ENCODE assay signal across 11 cellular contexts in the genomic region with DNA sequence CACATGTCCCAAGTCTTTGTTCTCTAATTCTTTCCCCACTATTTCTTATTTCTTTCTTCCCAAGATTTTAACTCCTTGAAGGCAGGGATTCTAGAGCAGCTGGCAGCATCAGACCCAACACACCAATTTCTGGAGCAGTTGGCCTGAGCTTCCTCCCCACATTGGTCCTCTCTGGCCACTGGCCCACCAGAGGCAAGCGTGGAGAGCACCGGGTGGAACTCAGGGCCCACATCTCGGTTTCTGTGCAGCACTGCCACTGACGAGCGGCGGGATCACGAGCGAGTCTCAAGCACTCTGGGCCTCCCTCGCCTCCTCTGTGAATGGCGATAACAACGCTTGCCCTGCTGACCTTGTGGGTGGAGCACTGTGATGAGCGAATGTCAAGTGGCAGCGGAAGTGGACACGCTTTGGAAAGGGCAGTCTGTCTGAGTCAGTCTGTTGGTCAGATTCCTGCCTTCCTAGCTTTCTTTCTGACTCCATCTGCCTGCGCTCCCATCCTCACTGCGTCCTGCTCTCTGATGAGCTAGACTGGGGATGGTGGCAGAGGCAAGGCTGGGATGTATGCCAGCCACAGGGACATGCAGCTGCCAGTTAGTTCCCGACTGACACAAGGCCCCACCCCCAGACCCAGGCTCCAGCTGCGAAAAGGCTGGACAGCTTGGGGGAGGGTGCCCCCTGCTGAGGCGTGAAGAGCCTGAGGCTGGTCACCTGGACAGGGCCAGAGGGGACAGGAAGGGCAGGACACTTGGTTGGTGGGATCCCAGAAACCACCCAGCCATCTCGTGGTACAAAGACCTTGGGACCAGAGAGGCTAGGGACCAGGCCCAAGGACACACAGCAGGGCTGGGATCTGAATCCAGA. TPM values are rescaled to one million over a fixed set of nuclear protein-coding genes. Genes with fewer than 3 reads are reported as not detected.
DNase-seq lines count a peak whose midpoint lies in the region; ATAC-seq and TF ChIP-seq lines count a peak whose summit lies in the region.
"Had no signal": no experiment of that assay in that cellular context is flagged by ENCODE, and none has a peak within 500 bp of the region (broad histone marks: within the 10 kb centered on the region; RNA-seq: fewer than 3 reads in every experiment).

No MANE protein-coding gene starts in this region.

- H3K9me3 ChIP-seq in HEK293 (ENCODE audit: control insufficient read depth, insufficient read depth, low read depth, low read length) (no peaks in the 10 kb centered on the region), H9 (ENCODE audit: control insufficient read depth, low read depth, low read length) (no peaks in the 10 kb centered on the region)
- H3K9me3 ChIP-seq: neutrophil had no signal

- no peaks in the 10 kb centered on the region for H4K20me1 ChIP-seq in H9 (ENCODE audit: control insufficient read depth, insufficient read depth, insufficient read length)

- no peak overlapping the region for H2AFZ ChIP-seq in H9 (ENCODE audit: low read length)

- H4K91ac ChIP-seq in H9 (ENCODE audit: insufficient read length, low read depth, low read length) = no peak overlapping the region

- H3K4ac ChIP-seq in H9 (ENCODE audit: low read depth, low read length) = no peak overlapping the region

- H3K27me3 Mint-ChIP-seq in H9 (ENCODE audit: low read depth) (peaks cover 1% of the 10 kb centered on the region), T-cell (no peaks in the 10 kb centered on the region)
- H3K27me3 Mint-ChIP-seq: CD4-positive, alpha-beta T cell had no signal

- no peak overlapping the region for H3K18ac ChIP-seq in H9 (ENCODE audit: insufficient read length, low read depth, low read length)

- POLR2A ChIA-PET in HEK293 (lab: Yijun Ruan, JAX) = no interaction called here
- POLR2A ChIA-PET in T-cell (lab: Charles Lee) = no interaction called here

- H2BK5ac ChIP-seq in H9 (ENCODE audit: insufficient read length, low read length) = no peak overlapping the region

- H3K14ac ChIP-seq in H9 (ENCODE audit: insufficient read depth, low read length) = no peak overlapping the region; the same call in 1 of the 2 replicates

- H3K36me3 ChIP-seq in HEK293 (ENCODE audit: control insufficient read depth in 2 of 2, insufficient read depth in 1 of 2, low read length in 2 of 2) = no peaks in the 10 kb centered on the region
- H3K36me3 ChIP-seq: neutrophil had no signal

- in situ Hi-C loops in ACHN (cut with HindIII; ENCODE audit: low pct_ligation_motif_present, low pct_unique_long_range_greater_than_20kb, low sequenced_read_pairs) = no loop called here

- H2BK120ac ChIP-seq in H9 (ENCODE audit: low read depth, low read length, poor library complexity, severe bottlenecking) = no peak overlapping the region

- H4K8ac ChIP-seq in H9 (replicated peaks; ENCODE audit: insufficient read length, low read depth, low read length) = no peak overlapping the region

- no peak overlapping the region for H3K4me3 ChIP-seq in HEK293 (ENCODE audit: low read depth, low read length)

- WGBS in H9 (ENCODE audit: extremely low coverage, insufficient read length, low lambda C conversion rate) = no CpG with 5 or more reads among the region's 20 CpGs

- H3K4me3 Mint-ChIP-seq in H9 (no peak overlapping the region), T-cell (no peak overlapping the region)
- H3K4me3 Mint-ChIP-seq: CD4-positive, alpha-beta T cell had no signal

- no peak overlapping the region for H2BK20ac ChIP-seq in H9 (ENCODE audit: low read depth, low read length, poor library complexity, severe bottlenecking)

- H3K9me3 Mint-ChIP-seq in H9 (no peaks in the 10 kb centered on the region; a peak in 2 of 5 replicates), T-cell (peaks cover 0 to 2% (median 0%) of the 10 kb centered on the region in 3 donors)
- H3K9me3 Mint-ChIP-seq: CD4-positive, alpha-beta T cell had no signal

- no peak overlapping the region for H4K5ac ChIP-seq in H9 (ENCODE audit: insufficient read length, low read depth, low read length)

- H3K79me2 ChIP-seq in H9 (ENCODE audit: insufficient read depth, low read length) = no peaks in the 10 kb centered on the region

- H3K4me1 ChIP-seq in HEK293 (ENCODE audit: control insufficient read depth, insufficient read depth, low read length) = no peaks in the 10 kb centered on the region
- no peaks in the 10 kb centered on the region; the same call in 1 of the 2 replicates for H3K4me1 ChIP-seq in H9 (ENCODE audit: insufficient read depth, low read length)

- peak; percentile 69 for ATAC-seq in left ventricle myocardium superior
- ATAC-seq in T-cell (replicated peaks in 1 of 4) = no peak

- DNase-seq in ACHN (peak; percentile 12), RPMI7951 (ENCODE audit: low read depth) (peak; percentile 94), left ventricle myocardium superior (peak; percentile 45), H9 (no peak), T-cell (no peak)
- DNase-seq in activated naive CD4-positive, alpha-beta T cell (lab: John Stamatoyannopoulos, UW) = no peak
- DNase-seq in activated CD8-positive, alpha-beta memory T cell treated with anti-CD3 and anti-CD28 coated beads for 24 hours = no peak
- DNase-seq: activated naive CD4-positive, alpha-beta T cell treated with anti-CD3 and anti-CD28 coated beads, Interleukin-2, amount 50 U/mL, for 16 hours; CD4-positive, alpha-beta T cell had no signal

- H3T11ph ChIP-seq in H9 (ENCODE audit: low read length) = no peak overlapping the region

- TF ChIP-seq CTCF in HEK293 (tag by site-specific recombination; IDR thresholded peaks at IDR 0.05) = 0 out of 2 replicates have a peak, but pooled peaks have one; percentile 7
- no peak for TF ChIP-seq CTCF in H9 (conservative IDR thresholded peaks at IDR 0.05)

- peaks cover 18 to 28% of the 10 kb centered on the region in 2 experiments for H3K4me1 Mint-ChIP-seq in H9
- no peaks in the 10 kb centered on the region for H3K4me1 Mint-ChIP-seq in T-cell

- no peaks in the 10 kb centered on the region for H3K27me3 ChIP-seq in H9 (ENCODE audit: insufficient read depth, low read length)
- H3K27me3 ChIP-seq: neutrophil had no signal

- intact Hi-C loops in left ventricle myocardium superior (cut with micrococcal nuclease) = no loop called here

- CTCF ChIA-PET in HEK293 (lab: Yijun Ruan, JAX) (interaction anchor here (0.5 to 3.1 kb wide), 5 partner anchors 49 to 328 kb away, joined by 3 to 16 read pairs (median 3); partner anchors contain the start of gene ANKS1A), T-cell (lab: Charles Lee) (no interaction called here)

- H2AK5ac ChIP-seq in H9 (ENCODE audit: insufficient read length, low read length) = no peak overlapping the region

- H3K23me2 ChIP-seq in H9 (ENCODE audit: insufficient read length, low read depth, low read length, poor library complexity, severe bottlenecking) = no peaks in the 10 kb centered on the region

- no peak overlapping the region for H3K23ac ChIP-seq in H9 (ENCODE audit: insufficient read length, low read depth, low read length)

- no peak overlapping the region for H2BK12ac ChIP-seq in H9 (ENCODE audit: insufficient read length, low read depth, low read length)

- H3K4me2 ChIP-seq in H9 (ENCODE audit: insufficient read depth, insufficient read length, low read length) = no peak overlapping the region

- H3K9ac ChIP-seq in H9 (ENCODE audit: extremely low read depth, insufficient read length, low read length) = no peak overlapping the region

- H3K27ac ChIP-seq in HEK293 (ENCODE audit: extremely low read depth, low read depth, low read length) (no peak overlapping the region), H9 (ENCODE audit: insufficient read length, low read depth, low read length) (no peak overlapping the region)
- H3K27ac ChIP-seq: neutrophil had no signal

- peak overlapping the region in 1 of 3 experiments; percentile 69; a peak in 4 of 7 replicates for H3K27ac Mint-ChIP-seq in H9
- H3K27ac Mint-ChIP-seq in T-cell = no peak overlapping the region
- H3K27ac Mint-ChIP-seq: CD4-positive, alpha-beta T cell had no signal

- no peak overlapping the region for H2BK15ac ChIP-seq in H9 (ENCODE audit: low read depth, low read length)

- H3K56ac ChIP-seq in H9 (ENCODE audit: insufficient read length, low read depth, low read length) = no peak overlapping the region

- H3K79me1 ChIP-seq in H9 (ENCODE audit: insufficient read depth, low read depth, low read length, poor library complexity, severe bottlenecking) = no peaks in the 10 kb centered on the region

- H3K36me3 Mint-ChIP-seq in H9 (ENCODE audit: insufficient read depth in 1 of 3, low read depth in 3 of 3) (no peaks in the 10 kb centered on the region), T-cell (no peaks in the 10 kb centered on the region)

TF ChIP-seq in HEK293, 187 proteins besides CTCF, POLR2A, EP300 and RAD21 (continues in another document):
- TF ChIP-seq ZNF768 (tag by site-specific recombination; IDR thresholded peaks at IDR 0.05) (peak; percentile 71; the same call in 1 of the 2 replicates), KLF9 (tag by site-specific recombination; IDR thresholded peaks at IDR 0.05; ENCODE audit: low read depth) (no peak), ZIC2 (tag by site-specific recombination; IDR thresholded peaks at IDR 0.05) (peak; percentile 9; the same call in 1 of the 2 replicates), HOXC10 (CRISPR knock-in tag; IDR thresholded peaks at IDR 0.05) (no peak), ZFHX2 (tag by site-specific recombination; conservative IDR thresholded peaks at IDR 0.05) (no peak), YY1 (tag by site-specific recombination; IDR thresholded peaks at IDR 0.05) (no peak)
- TF ChIP-seq, protein P1, sequence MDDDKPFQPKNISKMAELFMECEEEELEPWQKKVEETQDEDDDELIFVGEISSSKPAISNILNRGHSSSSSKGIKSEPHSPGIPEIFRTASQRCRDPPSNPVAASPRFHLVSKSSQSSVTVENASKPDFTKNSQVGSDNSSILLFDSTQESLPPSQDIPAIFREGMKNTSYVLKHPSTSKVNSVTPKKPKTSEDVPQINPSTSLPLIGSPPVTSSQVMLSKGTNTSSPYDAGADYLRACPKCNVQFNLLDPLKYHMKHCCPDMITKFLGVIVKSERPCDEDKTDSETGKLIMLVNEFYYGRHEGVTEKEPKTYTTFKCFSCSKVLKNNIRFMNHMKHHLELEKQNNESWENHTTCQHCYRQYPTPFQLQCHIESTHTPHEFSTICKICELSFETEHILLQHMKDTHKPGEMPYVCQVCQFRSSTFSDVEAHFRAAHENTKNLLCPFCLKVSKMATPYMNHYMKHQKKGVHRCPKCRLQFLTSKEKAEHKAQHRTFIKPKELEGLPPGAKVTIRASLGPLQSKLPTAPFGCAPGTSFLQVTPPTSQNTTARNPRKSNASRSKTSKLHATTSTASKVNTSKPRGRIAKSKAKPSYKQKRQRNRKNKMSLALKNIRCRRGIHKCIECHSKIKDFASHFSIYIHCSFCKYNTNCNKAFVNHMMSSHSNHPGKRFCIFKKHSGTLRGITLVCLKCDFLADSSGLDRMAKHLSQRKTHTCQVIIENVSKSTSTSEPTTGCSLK (tag by site-specific recombination; IDR thresholded peaks at IDR 0.05) = no peak

RNA-seq across cellular contexts. Expression of gene SPDEF, which starts 4.5 kb away (rescaled TPM):
- total RNA-seq in RPMI7951 (2014; rRNA removed; shearing (Covaris generic)) = 0.20 and 0.24 TPM in 2 replicates
- total RNA-seq in left ventricle myocardium superior (not detected), H9 (2021) (0.15 and 0.22 TPM in 2 replicates), T-cell (under 1 TPM in 3 of 5 donors, not detected in 2; 0.15 to 0.35 (median 0.30) TPM)

Comparison
In these comparisons a context has a peak if more than half of its experiments do, and no peak if none do; other contexts are left out.
1. DNase-seq: peak in ACHN (single experiment), RPMI7951 (single experiment) and left ventricle myocardium superior (single experiment); none in activated naive CD4-positive, alpha-beta T cell (0 of 4), H9 (single experiment), T-cell (0 of 34) and activated CD8-positive, alpha-beta memory T cell treated with anti-CD3 and anti-CD28 coated beads for 24 hours (single experiment).